ENCODE assay signal across 1 cellular context in genomic region chrX:153744210-153745066, GRCh38.
TF ChIP-seq lines count a peak whose summit lies in the region.

No MANE protein-coding gene starts in this region.

TF ChIP-seq in IMR-90, 13 proteins besides CTCF, POLR2A, EP300 and RAD21:
- TF ChIP-seq CEBPB (IDR thresholded peaks at IDR 0.05; ENCODE audit: low read depth, low read length) (no peak), MAFK (IDR thresholded peaks at IDR 0.05; ENCODE audit: low read depth, low read length) (no peak), ELK1 (IDR thresholded peaks at IDR 0.05; ENCODE audit: borderline replicate concordance, low read depth, low read length) (no peak), BHLHE40 (IDR thresholded peaks at IDR 0.05; ENCODE audit: low read depth, low read length) (no peak), MXI1 (IDR thresholded peaks at IDR 0.05; ENCODE audit: borderline replicate concordance, low read depth, low read length) (no peak), MAZ (IDR thresholded peaks at IDR 0.05; ENCODE audit: borderline replicate concordance, low read depth, low read length) (no peak), RFX5 (IDR thresholded peaks at IDR 0.05; ENCODE audit: low read depth, low read length) (no peak), RCOR1 (IDR thresholded peaks at IDR 0.05; ENCODE audit: insufficient replicate concordance, low read length) (no peak), SMC3 (IDR thresholded peaks at IDR 0.05; ENCODE audit: low read depth, low read length) (no peak)
- TF ChIP-seq, protein P1, sequence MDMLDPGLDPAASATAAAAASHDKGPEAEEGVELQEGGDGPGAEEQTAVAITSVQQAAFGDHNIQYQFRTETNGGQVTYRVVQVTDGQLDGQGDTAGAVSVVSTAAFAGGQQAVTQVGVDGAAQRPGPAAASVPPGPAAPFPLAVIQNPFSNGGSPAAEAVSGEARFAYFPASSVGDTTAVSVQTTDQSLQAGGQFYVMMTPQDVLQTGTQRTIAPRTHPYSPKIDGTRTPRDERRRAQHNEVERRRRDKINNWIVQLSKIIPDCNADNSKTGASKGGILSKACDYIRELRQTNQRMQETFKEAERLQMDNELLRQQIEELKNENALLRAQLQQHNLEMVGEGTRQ (IDR thresholded peaks at IDR 0.05; ENCODE audit: low read depth, low read length), result no peak
TF ChIP-seq in IMR-90: peak in this region for 0.
